Comparison of ENCODE assay signal across 8 cellular contexts in the genomic region with DNA sequence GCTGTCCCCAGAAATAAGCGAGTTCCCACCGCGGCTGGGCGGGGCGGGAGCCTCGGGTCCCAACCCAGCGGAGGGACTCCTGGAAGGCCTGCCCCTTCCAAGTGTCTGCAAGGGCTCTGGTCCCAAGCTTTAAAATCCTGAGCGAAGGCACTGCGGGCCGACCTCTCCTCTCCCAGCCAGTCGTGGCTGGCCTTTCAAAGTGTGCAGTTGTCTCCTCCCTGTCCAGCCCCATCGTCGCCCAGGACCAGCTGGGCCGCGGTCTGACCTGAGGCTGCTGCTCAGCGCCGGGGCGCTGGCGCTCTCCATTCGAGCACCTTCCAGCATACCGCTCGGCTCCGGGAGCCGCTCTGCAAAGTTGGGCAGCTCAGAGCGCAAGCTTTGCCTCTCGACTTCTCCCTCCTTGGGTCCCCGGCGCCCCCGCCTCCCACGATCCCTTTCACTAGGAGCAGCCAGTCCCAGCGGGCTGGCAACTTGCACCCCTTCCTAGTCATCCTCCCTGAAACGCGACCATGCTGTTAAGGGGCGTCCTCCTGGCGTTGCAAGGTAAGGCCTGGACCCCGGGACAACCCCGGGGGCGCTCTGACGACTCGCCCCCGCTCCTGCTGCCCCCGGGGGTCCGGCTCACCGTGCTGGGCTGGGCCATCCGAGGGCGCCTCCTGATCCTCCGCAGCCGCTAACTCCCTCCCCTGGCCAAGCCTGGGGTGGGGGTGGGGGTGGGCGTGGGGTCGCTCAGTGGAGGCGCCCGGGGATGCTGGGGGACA. TPM values are rescaled to one million over a fixed set of nuclear protein-coding genes. Genes with fewer than 3 reads are reported as not detected.
DNase-seq lines count a peak whose midpoint lies in the region; ATAC-seq and TF ChIP-seq lines count a peak whose summit lies in the region.

A gene with protein sequence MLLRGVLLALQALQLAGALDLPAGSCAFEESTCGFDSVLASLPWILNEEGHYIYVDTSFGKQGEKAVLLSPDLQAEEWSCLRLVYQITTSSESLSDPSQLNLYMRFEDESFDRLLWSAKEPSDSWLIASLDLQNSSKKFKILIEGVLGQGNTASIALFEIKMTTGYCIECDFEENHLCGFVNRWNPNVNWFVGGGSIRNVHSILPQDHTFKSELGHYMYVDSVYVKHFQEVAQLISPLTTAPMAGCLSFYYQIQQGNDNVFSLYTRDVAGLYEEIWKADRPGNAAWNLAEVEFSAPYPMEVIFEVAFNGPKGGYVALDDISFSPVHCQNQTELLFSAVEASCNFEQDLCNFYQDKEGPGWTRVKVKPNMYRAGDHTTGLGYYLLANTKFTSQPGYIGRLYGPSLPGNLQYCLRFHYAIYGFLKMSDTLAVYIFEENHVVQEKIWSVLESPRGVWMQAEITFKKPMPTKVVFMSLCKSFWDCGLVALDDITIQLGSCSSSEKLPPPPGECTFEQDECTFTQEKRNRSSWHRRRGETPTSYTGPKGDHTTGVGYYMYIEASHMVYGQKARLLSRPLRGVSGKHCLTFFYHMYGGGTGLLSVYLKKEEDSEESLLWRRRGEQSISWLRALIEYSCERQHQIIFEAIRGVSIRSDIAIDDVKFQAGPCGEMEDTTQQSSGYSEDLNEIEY (plus strand): TSS at position 160 of the 761 bp plus-strand sequence. CDS start 350 bp downstream, at position 510.

- no peak for TF ChIP-seq EP300 in ovary (IDR thresholded peaks at IDR 0.05)

- peaks cover 21% of the 10 kb centered on the region for H3K4me1 Mint-ChIP-seq in activated CD4-positive, alpha-beta memory T cell treated with anti-CD3 and anti-CD28 coated beads, Interleukin-2, amount 10 ng/mL, durations not matched to agents 7 days and 5 days

- 2 to 4% (median 3%) methylated on average over 47 to 52 of the region's 52 CpGs for WGBS in ovary, 3 donors

- no peaks in the 10 kb centered on the region for H3K36me3 Mint-ChIP-seq in activated CD4-positive, alpha-beta memory T cell treated with anti-CD3 and anti-CD28 coated beads, Interleukin-2, amount 10 ng/mL, durations not matched to agents 7 days and 5 days (ENCODE audit: low read depth)

- H3K4me3 Mint-ChIP-seq in activated CD4-positive, alpha-beta memory T cell treated with anti-CD3 and anti-CD28 coated beads, Interleukin-2, amount 10 ng/mL, durations not matched to agents 7 days and 5 days, result peak within 1 kb of the TSS; percentile 35

- peaks cover 47% of the 10 kb centered on the region for H3K27me3 ChIP-seq in cardiac muscle cell
- no peaks in the 10 kb centered on the region for H3K27me3 ChIP-seq in ovary

- H3K4me1 ChIP-seq in cardiac muscle cell (ENCODE audit: low read depth) (no peaks in the 10 kb centered on the region), ovary (ENCODE audit: insufficient read depth) (peaks cover 11% of the 10 kb centered on the region)

- POLR2A ChIA-PET in activated CD4-positive, alpha-beta memory T cell treated with anti-CD3 and anti-CD28 coated beads, Interleukin-2, amount 10 ng/mL, durations not matched to agents 7 days and 5 days (lab: Charles Lee), result no interaction called here

- no peak within 1 kb of the TSS for H3K27ac ChIP-seq in cardiac muscle cell
- peak within 1 kb of the TSS; percentile 79 to 83 for H3K27ac ChIP-seq in ovary

- DNase-seq in EL (peak; percentile 56), cardiac muscle cell (ENCODE audit: low read depth in 1 of 2, low spot score in 1 of 2) (peak; percentile 46 to 81), ovary (peak; percentile 63 to 79 (median 68)), AML-193 (lab: John Stamatoyannopoulos, UW) (no peak), NCI-H1694 treated with DMSO at 0.1 percent for 48 hours (lab: John Stamatoyannopoulos, UW) (no peak)
- DNase-seq in activated CD4-positive, alpha-beta memory T cell treated with anti-CD3 and anti-CD28 coated beads, Interleukin-2, amount 10 ng/mL, durations not matched to agents 7 days and 5 days, result no peak

- H3K36me3 ChIP-seq in cardiac muscle cell, result no peaks in the 10 kb centered on the region
- no peaks in the 10 kb centered on the region for H3K36me3 ChIP-seq in ovary

- no peak within 1 kb of the TSS for H3K27ac Mint-ChIP-seq in activated CD4-positive, alpha-beta memory T cell treated with anti-CD3 and anti-CD28 coated beads, Interleukin-2, amount 10 ng/mL, durations not matched to agents 7 days and 5 days

- TF ChIP-seq CTCF in cardiac muscle cell (IDR thresholded peaks at IDR 0.05; ENCODE audit: low read depth, low read length), result no peak
- no peak for TF ChIP-seq CTCF in ovary (IDR thresholded peaks at IDR 0.05)

- H3K9me3 ChIP-seq in cardiac muscle cell (ENCODE audit: low read depth) (no peaks in the 10 kb centered on the region), ovary (no peaks in the 10 kb centered on the region)

- peaks cover 51% of the 10 kb centered on the region for H3K27me3 Mint-ChIP-seq in activated CD4-positive, alpha-beta memory T cell treated with anti-CD3 and anti-CD28 coated beads, Interleukin-2, amount 10 ng/mL, durations not matched to agents 7 days and 5 days

- CTCF ChIA-PET in activated CD4-positive, alpha-beta memory T cell treated with anti-CD3 and anti-CD28 coated beads, Interleukin-2, amount 10 ng/mL, durations not matched to agents 7 days and 5 days (lab: Charles Lee), result interaction anchor here (1.4 kb wide), 1 partner anchor 67 kb away, joined by 6 read pairs; no protein-coding TSS in a partner anchor

- intact Hi-C loops in ovary (cut with DNase I), result loop anchor here in 3 of 4 donors (5.0 to 10.0 kb wide), 5 partner anchors 47 to 71 kb away; no protein-coding TSS in a partner anchor

- H3K9me3 Mint-ChIP-seq in activated CD4-positive, alpha-beta memory T cell treated with anti-CD3 and anti-CD28 coated beads, Interleukin-2, amount 10 ng/mL, durations not matched to agents 7 days and 5 days, result no peaks in the 10 kb centered on the region

- ATAC-seq in HG02970 (IDR thresholded peaks at IDR 0.05; ENCODE audit: low FRiP score, unreplicated experiment), result no peak
- no peak for ATAC-seq in GM21723 (IDR thresholded peaks at IDR 0.05; ENCODE audit: unreplicated experiment)

- H3K4me3 ChIP-seq in cardiac muscle cell (peak within 1 kb of the TSS; percentile 10), ovary (peak within 1 kb of the TSS; percentile 80)

- peak; percentile 32 for TF ChIP-seq POLR2A in ovary (IDR thresholded peaks at IDR 0.05)

RNA-seq across cellular contexts. Expression of the gene that starts here (rescaled TPM):
- total RNA-seq in activated CD4-positive, alpha-beta memory T cell treated with anti-CD3 and anti-CD28 coated beads, Interleukin-2, amount 10 ng/mL, durations not matched to agents 7 days and 5 days, result under 1 TPM in 1 of 2 experiments, not detected in 1; 0.05 TPM
- 0.32 and 0.54 TPM in 2 replicates for total RNA-seq in cardiac muscle cell
- polyA plus RNA-seq in cardiac muscle cell, result 0.51 and 1.1 TPM in 2 replicates
- 10 to 100 TPM; 24.6 to 92.3 (median 69.5) TPM for total RNA-seq in ovary
- 10 to 100 TPM; 25.9 to 96.6 TPM for polyA plus RNA-seq in ovary

Comparison
In these comparisons a context has a peak if more than half of its experiments do, and no peak if none do; other contexts are left out.
1. RNA of the gene that starts here (total RNA-seq): 24.6 to 92.3 TPM in ovary; 0.32 to 0.54 TPM in cardiac muscle cell and 0.05 TPM in activated CD4-positive, alpha-beta memory T cell treated with anti-CD3 and anti-CD28 coated beads, Interleukin-2, amount 10 ng/mL, durations not matched to agents 7 days and 5 days; every median in the first group is over 10 times any median in the second.
2. RNA of the gene that starts here (polyA plus RNA-seq): 25.9 to 96.6 TPM in ovary; 0.51 to 1.1 TPM in cardiac muscle cell; every median in the first group is over 10 times any median in the second.
3. DNase-seq: peak in EL (single experiment), cardiac muscle cell (2 of 2) and ovary (5 of 5); none in activated CD4-positive, alpha-beta memory T cell treated with anti-CD3 and anti-CD28 coated beads, Interleukin-2, amount 10 ng/mL, durations not matched to agents 7 days and 5 days (single experiment), AML-193 (0 of 2) and NCI-H1694 treated with DMSO at 0.1 percent for 48 hours (single experiment).